1 cellular context compared by ENCODE assay signal in the genomic region with DNA sequence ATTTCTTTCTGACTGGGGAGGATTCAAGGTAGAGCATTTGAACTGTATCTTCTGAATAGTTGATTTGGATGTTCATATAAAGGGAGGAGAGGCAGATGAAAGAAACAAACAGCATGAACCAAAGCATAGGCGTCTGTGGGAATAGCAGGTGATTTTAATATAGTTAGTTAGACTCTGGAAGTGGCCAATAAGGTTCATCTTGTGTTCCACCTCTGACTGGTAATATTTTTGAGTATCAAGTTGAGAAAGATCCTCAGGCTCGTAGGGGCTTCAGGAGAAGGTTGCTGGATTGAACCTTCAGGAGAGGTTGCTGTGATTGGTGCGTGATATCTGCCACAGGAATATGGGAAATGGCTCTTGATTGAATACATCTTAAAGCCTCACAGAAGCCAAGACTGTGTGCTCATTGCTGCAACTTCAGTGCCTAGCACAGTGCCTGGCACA.
TF ChIP-seq lines count a peak whose summit lies in the region.

No MANE protein-coding gene starts in this region.

TF ChIP-seq in IMR-90, 13 proteins besides CTCF, POLR2A, EP300 and RAD21:
- TF ChIP-seq SMC3 (IDR thresholded peaks at IDR 0.05; ENCODE audit: low read depth, low read length) (no peak), RFX5 (IDR thresholded peaks at IDR 0.05; ENCODE audit: low read depth, low read length) (no peak), MAFK (IDR thresholded peaks at IDR 0.05; ENCODE audit: low read depth, low read length) (no peak), CEBPB (IDR thresholded peaks at IDR 0.05; ENCODE audit: low read depth, low read length) (no peak), CHD1 (IDR thresholded peaks at IDR 0.05; ENCODE audit: low read depth, low read length) (no peak), ELK1 (IDR thresholded peaks at IDR 0.05; ENCODE audit: borderline replicate concordance, low read depth, low read length) (no peak), NFE2L2 (IDR thresholded peaks at IDR 0.05; ENCODE audit: low read depth, low read length) (no peak), MXI1 (IDR thresholded peaks at IDR 0.05; ENCODE audit: borderline replicate concordance, low read depth, low read length) (no peak), FOS (IDR thresholded peaks at IDR 0.05; ENCODE audit: low read depth, low read length) (no peak), RCOR1 (IDR thresholded peaks at IDR 0.05; ENCODE audit: insufficient replicate concordance, low read length) (no peak), MAZ (IDR thresholded peaks at IDR 0.05; ENCODE audit: borderline replicate concordance, low read depth, low read length) (no peak), BHLHE40 (IDR thresholded peaks at IDR 0.05; ENCODE audit: low read depth, low read length) (no peak)
- TF ChIP-seq, protein P1, sequence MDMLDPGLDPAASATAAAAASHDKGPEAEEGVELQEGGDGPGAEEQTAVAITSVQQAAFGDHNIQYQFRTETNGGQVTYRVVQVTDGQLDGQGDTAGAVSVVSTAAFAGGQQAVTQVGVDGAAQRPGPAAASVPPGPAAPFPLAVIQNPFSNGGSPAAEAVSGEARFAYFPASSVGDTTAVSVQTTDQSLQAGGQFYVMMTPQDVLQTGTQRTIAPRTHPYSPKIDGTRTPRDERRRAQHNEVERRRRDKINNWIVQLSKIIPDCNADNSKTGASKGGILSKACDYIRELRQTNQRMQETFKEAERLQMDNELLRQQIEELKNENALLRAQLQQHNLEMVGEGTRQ (IDR thresholded peaks at IDR 0.05; ENCODE audit: low read depth, low read length): no peak
TF ChIP-seq in IMR-90: peak in this region for 0.
